1 cellular context compared by ENCODE assay signal in genomic region chr17:76677406-76677805, GRCh38.
TF ChIP-seq lines count a peak whose summit lies in the region.

No MANE protein-coding gene starts in this region.

TF ChIP-seq in IMR-90, 13 proteins besides CTCF, POLR2A, EP300 and RAD21:
- TF ChIP-seq NFE2L2 (IDR thresholded peaks at IDR 0.05; ENCODE audit: low read depth, low read length) (no peak), FOS (IDR thresholded peaks at IDR 0.05; ENCODE audit: low read depth, low read length) (no peak), BHLHE40 (IDR thresholded peaks at IDR 0.05; ENCODE audit: low read depth, low read length) (no peak), CHD1 (IDR thresholded peaks at IDR 0.05; ENCODE audit: low read depth, low read length) (no peak), SMC3 (IDR thresholded peaks at IDR 0.05; ENCODE audit: low read depth, low read length) (no peak), MXI1 (IDR thresholded peaks at IDR 0.05; ENCODE audit: borderline replicate concordance, low read depth, low read length) (no peak), MAZ (IDR thresholded peaks at IDR 0.05; ENCODE audit: borderline replicate concordance, low read depth, low read length) (no peak), RCOR1 (IDR thresholded peaks at IDR 0.05; ENCODE audit: insufficient replicate concordance, low read length) (no peak), CEBPB (IDR thresholded peaks at IDR 0.05; ENCODE audit: low read depth, low read length) (no peak), ELK1 (IDR thresholded peaks at IDR 0.05; ENCODE audit: borderline replicate concordance, low read depth, low read length) (no peak), MAFK (IDR thresholded peaks at IDR 0.05; ENCODE audit: low read depth, low read length) (no peak), RFX5 (IDR thresholded peaks at IDR 0.05; ENCODE audit: low read depth, low read length) (no peak)
- TF ChIP-seq, protein P1, sequence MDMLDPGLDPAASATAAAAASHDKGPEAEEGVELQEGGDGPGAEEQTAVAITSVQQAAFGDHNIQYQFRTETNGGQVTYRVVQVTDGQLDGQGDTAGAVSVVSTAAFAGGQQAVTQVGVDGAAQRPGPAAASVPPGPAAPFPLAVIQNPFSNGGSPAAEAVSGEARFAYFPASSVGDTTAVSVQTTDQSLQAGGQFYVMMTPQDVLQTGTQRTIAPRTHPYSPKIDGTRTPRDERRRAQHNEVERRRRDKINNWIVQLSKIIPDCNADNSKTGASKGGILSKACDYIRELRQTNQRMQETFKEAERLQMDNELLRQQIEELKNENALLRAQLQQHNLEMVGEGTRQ (IDR thresholded peaks at IDR 0.05; ENCODE audit: low read depth, low read length), result no peak
